ENCODE assay signal across 1 cellular context in genomic region chr6:41941280-41942044, GRCh38.
TF ChIP-seq lines count a peak whose summit lies in the region.

Gene CCND3, minus strand, starts transcription at chr6:41941808. Its CDS starts 159 bp downstream, at chr6:41941649.

TF ChIP-seq in SK-N-SH treated with all-trans-retinoic acid at 6 μM for 48 hours, 23 proteins besides CTCF, POLR2A, EP300 and RAD21 (continued from another document):
- TF ChIP-seq, protein P1, sequence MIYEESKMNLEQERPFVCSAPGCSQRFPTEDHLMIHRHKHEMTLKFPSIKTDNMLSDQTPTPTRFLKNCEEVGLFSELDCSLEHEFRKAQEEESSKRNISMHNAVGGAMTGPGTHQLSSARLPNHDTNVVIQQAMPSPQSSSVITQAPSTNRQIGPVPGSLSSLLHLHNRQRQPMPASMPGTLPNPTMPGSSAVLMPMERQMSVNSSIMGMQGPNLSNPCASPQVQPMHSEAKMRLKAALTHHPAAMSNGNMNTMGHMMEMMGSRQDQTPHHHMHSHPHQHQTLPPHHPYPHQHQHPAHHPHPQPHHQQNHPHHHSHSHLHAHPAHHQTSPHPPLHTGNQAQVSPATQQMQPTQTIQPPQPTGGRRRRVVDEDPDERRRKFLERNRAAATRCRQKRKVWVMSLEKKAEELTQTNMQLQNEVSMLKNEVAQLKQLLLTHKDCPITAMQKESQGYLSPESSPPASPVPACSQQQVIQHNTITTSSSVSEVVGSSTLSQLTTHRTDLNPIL (CRISPR knock-in tag; IDR thresholded peaks at IDR 0.05; ENCODE audit: low read depth), result no peak
